ENCODE assay signal across 1 cellular context in the genomic region with DNA sequence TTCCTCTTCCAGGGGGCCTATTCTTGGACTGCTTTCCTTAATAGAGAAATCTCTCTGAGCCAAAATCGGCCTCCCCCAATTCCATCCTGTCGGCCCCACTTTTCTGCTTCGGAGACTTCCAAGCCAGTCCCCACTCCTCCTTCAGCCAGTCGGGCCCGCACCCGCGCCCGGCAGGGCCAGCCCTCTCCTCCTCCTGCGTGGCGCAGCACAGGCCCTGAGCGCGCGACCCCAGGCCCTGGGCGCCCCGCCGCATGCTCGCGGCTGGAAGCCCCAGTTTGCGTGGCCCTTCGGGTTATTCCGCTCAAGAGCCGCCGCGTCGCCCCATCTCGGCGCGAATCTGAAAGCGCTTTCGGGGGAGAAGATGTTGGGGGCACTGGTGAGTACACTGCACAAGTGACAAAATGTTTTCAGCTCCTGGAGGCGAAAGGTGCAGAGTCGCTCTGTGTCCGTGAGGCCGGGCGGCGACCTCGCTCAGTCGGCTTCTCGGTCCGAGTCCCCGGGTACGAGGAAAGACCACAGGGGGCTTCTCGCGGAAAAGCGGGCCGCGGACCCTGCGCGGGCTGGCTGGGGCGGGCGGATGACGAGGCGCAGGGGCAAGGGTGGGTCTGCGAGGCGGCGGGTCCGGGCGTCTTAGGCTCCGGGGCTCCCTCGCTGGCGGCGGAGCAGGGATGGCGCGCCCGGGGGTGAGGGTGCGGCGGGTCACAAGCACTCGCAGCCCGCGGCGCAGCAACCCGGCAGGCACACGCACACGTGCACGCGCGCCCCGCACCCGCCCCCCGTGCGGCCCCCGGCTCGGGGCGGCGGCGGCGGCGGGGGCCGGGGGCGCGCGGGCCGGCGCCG.
A peak's percentile ranks its signal among the peaks of the same experiment; 100 is the strongest.
TF ChIP-seq lines count a peak whose summit lies in the region.

Gene IL17D (plus strand): TSS at position 755 of the 840 bp plus-strand sequence. CDS start 303 bp downstream, outside the sequence.

TF ChIP-seq in HEK293, 187 proteins besides CTCF, POLR2A, EP300 and RAD21 (continued from another document):
- 0 out of 2 replicates have a peak, but pooled peaks have one; percentile 41 for TF ChIP-seq ZNF692 (tag by site-specific recombination; IDR thresholded peaks at IDR 0.05)
- TF ChIP-seq ZBTB21 (tag by site-specific recombination; IDR thresholded peaks at IDR 0.05) = no peak
- TF ChIP-seq, protein P1, sequence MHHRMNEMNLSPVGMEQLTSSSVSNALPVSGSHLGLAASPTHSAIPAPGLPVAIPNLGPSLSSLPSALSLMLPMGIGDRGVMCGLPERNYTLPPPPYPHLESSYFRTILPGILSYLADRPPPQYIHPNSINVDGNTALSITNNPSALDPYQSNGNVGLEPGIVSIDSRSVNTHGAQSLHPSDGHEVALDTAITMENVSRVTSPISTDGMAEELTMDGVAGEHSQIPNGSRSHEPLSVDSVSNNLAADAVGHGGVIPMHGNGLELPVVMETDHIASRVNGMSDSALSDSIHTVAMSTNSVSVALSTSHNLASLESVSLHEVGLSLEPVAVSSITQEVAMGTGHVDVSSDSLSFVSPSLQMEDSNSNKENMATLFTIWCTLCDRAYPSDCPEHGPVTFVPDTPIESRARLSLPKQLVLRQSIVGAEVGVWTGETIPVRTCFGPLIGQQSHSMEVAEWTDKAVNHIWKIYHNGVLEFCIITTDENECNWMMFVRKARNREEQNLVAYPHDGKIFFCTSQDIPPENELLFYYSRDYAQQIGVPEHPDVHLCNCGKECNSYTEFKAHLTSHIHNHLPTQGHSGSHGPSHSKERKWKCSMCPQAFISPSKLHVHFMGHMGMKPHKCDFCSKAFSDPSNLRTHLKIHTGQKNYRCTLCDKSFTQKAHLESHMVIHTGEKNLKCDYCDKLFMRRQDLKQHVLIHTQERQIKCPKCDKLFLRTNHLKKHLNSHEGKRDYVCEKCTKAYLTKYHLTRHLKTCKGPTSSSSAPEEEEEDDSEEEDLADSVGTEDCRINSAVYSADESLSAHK (tag by site-specific recombination; IDR thresholded peaks at IDR 0.05) = no peak
- no peak for TF ChIP-seq ZNF366 (tag by site-specific recombination; conservative IDR thresholded peaks at IDR 0.05)
